ENCODE assay signal across 1 cellular context in genomic region chr10:59315465-59315864, GRCh38.
TF ChIP-seq lines count a peak whose summit lies in the region.

No MANE protein-coding gene starts in this region.

TF ChIP-seq in HEK293, 187 proteins besides CTCF, POLR2A, EP300 and RAD21 (continued from another document):
- TF ChIP-seq ZBTB11 (tag by site-specific recombination; conservative IDR thresholded peaks at IDR 0.05; ENCODE audit: low read depth) (no peak), ZNF549 (tag by site-specific recombination; IDR thresholded peaks at IDR 0.05) (no peak), ZNF280C (tag by site-specific recombination; IDR thresholded peaks at IDR 0.05) (no peak), OVOL3 (tag by site-specific recombination; IDR thresholded peaks at IDR 0.05) (no peak), GLI2 (tag by site-specific recombination; IDR thresholded peaks at IDR 0.05; ENCODE audit: borderline replicate concordance, low read depth) (no peak)
